Comparison of ENCODE assay signal across 1 cellular context in genomic region chr16:14530046-14530445, GRCh38.
TF ChIP-seq lines count a peak whose summit lies in the region.

No MANE protein-coding gene starts in this region.

TF ChIP-seq in HepG2, 621 proteins besides CTCF, POLR2A, EP300 and RAD21 (continued from another document):
- TF ChIP-seq FOXO4 (CRISPR knock-in tag; conservative IDR thresholded peaks at IDR 0.05) (0 out of 2 replicates have a peak, but pooled peaks have one; percentile 51), IRX3 (CRISPR knock-in tag; IDR thresholded peaks at IDR 0.05; ENCODE audit: borderline replicate concordance, low read depth) (no peak)
